8 cellular contexts compared by ENCODE assay signal in the genomic region with DNA sequence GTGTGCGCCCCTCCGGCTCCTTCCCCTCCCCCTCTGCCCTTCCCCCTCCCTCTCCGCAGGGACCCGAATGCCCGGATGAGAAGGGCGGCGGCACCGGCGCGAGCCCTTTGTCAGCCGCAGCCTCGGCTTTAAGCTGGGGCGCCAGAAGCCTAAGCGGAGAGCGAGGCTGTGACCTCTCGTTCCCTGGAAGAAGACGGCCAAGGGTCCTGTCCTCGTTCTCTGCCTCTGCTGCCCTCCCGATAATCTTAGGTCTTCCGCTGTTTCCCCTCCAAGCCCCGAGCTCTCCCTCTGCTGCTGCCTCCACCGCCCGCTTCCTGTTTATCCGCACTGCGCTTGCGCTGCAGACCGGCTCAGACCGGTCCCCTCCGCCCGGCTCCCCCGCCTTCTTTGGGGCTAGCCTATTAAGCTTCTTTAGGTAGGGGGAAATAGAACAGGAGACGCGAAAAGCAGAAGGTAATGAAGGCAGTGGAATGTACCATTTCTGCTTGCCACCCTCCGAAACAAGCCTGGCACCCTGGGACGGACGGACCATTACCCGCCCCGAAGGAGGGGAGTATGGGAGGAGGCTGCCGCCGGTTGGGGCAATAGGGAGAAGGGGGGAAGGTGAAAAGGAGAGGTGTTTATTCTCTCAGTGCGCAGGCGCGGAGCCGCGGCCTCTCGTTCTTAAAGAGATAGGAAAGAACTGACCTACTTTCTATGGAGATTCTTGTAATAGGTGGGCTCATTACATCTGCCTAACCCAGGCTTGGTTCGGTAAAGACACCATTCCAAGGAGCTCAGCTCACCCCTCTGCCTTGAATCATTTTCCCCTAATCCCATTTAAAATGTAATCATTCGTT. TPM values are rescaled to one million over a fixed set of nuclear protein-coding genes. Genes with fewer than 3 reads are reported as not detected.
DNase-seq lines count a peak whose midpoint lies in the region; ATAC-seq and TF ChIP-seq lines count a peak whose summit lies in the region.

A gene (minus strand): TSS at position 326 of the 839 bp plus-strand sequence. CDS start 422 bp downstream, outside the sequence.

- peaks cover 19% of the 10 kb centered on the region; the same call in 1 of the 2 replicates for H4K20me1 ChIP-seq in Karpas-422 (ENCODE audit: insufficient read depth, low read depth, low read length)

- TF ChIP-seq CTCF in esophagus muscularis mucosa (IDR thresholded peaks at IDR 0.05): peak in 1 of 3 experiments; percentile 32

- H3K27me3 ChIP-seq in Karpas-422 (ENCODE audit: low read length) (no peaks in the 10 kb centered on the region), esophagus muscularis mucosa (no peaks in the 10 kb centered on the region), muscle layer of duodenum (ENCODE audit: low read depth, low read length) (no peaks in the 10 kb centered on the region)

- DNase-seq in DMS79 treated with DMSO at 0.1 percent for 48 hours (lab: John Stamatoyannopoulos, UW) (peak; percentile 88), Karpas-422 (peak; percentile 96), RKO (ENCODE audit: low spot score) (peak; percentile 100), activated T-helper 1 cell treated with Interleukin-2 at 50 U/mL for 16 hours (ENCODE audit: low read depth) (peak; percentile 97), esophagus muscularis mucosa (ENCODE audit: extremely low spot score) (peak; percentile 99)
- peak; percentile 97 to 99 for DNase-seq in stimulated activated CD8-positive, alpha-beta memory T cell treated with anti-CD3 and anti-CD28 coated beads, Interleukin-7, amount 100 ng/mL, for 4 hours (ENCODE audit: low read depth in 2 of 2)

- no peak for TF ChIP-seq EP300 in esophagus muscularis mucosa (IDR thresholded peaks at IDR 0.05)

- peak within 1 kb of the TSS; percentile 93 for H3K4me2 ChIP-seq in Karpas-422 (ENCODE audit: low read depth, low read length, poor library complexity, severe bottlenecking)

- no peaks in the 10 kb centered on the region for H3K9me3 ChIP-seq in Karpas-422 (ENCODE audit: low read length)
- H3K9me3 ChIP-seq in esophagus muscularis mucosa: no peaks in the 10 kb centered on the region
- no peaks in the 10 kb centered on the region for H3K9me3 ChIP-seq in muscle layer of duodenum (ENCODE audit: control insufficient read depth in 1 of 2, low read length in 2 of 2)

- H2AFZ ChIP-seq in Karpas-422 (ENCODE audit: low read length): peak within 1 kb of the TSS; percentile 36; the same call in 1 of the 2 replicates

- H3K9ac ChIP-seq in Karpas-422 (ENCODE audit: low read length): peak within 1 kb of the TSS; percentile 86

- H3K9me2 ChIP-seq in Karpas-422 (replicated peaks; ENCODE audit: insufficient read depth, low read length): no peaks in the 10 kb centered on the region

- intact Hi-C loops in esophagus muscularis mucosa (cut with DNase I): loop anchor here (5.0 kb wide), 2 partner anchors 36 to 334 kb away; a partner anchor contains a TSS

- under 1% methylated on average over 36 of the region's 48 CpGs for WGBS in esophagus muscularis mucosa

- H3K79me2 ChIP-seq in Karpas-422 (ENCODE audit: low read length): peaks cover 47% of the 10 kb centered on the region

- TF ChIP-seq POLR2A in esophagus muscularis mucosa (IDR thresholded peaks at IDR 0.05; ENCODE audit: low read depth): peak; percentile 99

- H3K4me3 ChIP-seq in Karpas-422 (ENCODE audit: low read length) (peak within 1 kb of the TSS; percentile 78), esophagus muscularis mucosa (peak within 1 kb of the TSS; percentile 73 to 99 (median 94)), muscle layer of duodenum (ENCODE audit: low read depth in 1 of 2, low read length in 2 of 2) (peak within 1 kb of the TSS; percentile 97 to 100)

- ATAC-seq in GM21825 (IDR thresholded peaks at IDR 0.05; ENCODE audit: unreplicated experiment): peak; percentile 84

- peak within 1 kb of the TSS; percentile 73 for H3K27ac ChIP-seq in Karpas-422 (ENCODE audit: low read length)
- peak within 1 kb of the TSS; percentile 88 to 98 (median 96) for H3K27ac ChIP-seq in esophagus muscularis mucosa (replicated peaks in 1 of 4)
- peak within 1 kb of the TSS; percentile 97 for H3K27ac ChIP-seq in muscle layer of duodenum (ENCODE audit: low read length)

- H3K4me1 ChIP-seq in Karpas-422 (ENCODE audit: low read length) (peaks cover 32% of the 10 kb centered on the region), esophagus muscularis mucosa (peaks cover 31 to 45% (median 41%) of the 10 kb centered on the region in 4 donors), muscle layer of duodenum (ENCODE audit: control insufficient read depth in 1 of 2, insufficient read depth in 2 of 2, low read length in 2 of 2) (peaks cover 9 to 27% of the 10 kb centered on the region in 2 donors)

- H3K36me3 ChIP-seq in Karpas-422 (ENCODE audit: insufficient read depth, low read length): peaks cover 2% of the 10 kb centered on the region; the same call in 1 of the 2 replicates
- no peaks in the 10 kb centered on the region for H3K36me3 ChIP-seq in esophagus muscularis mucosa
- peaks cover 0 to 7% of the 10 kb centered on the region in 2 donors for H3K36me3 ChIP-seq in muscle layer of duodenum (ENCODE audit: control insufficient read depth in 1 of 2, insufficient read depth in 2 of 2, low read length in 2 of 2)

RNA-seq across cellular contexts. Expression of the gene that starts here (rescaled TPM):
- 43.5 and 65.0 TPM in 2 replicates for total RNA-seq in Karpas-422 (2014; rRNA removed; shearing (Covaris generic); ENCODE audit: low replicate concordance)
- 100 to 1,000 TPM in 2 of 4 donors, 10 to 100 TPM in 2; 85.4 to 131 (median 101) TPM for total RNA-seq in esophagus muscularis mucosa

Comparison
In these comparisons a context has a peak if more than half of its experiments do, and no peak if none do; other contexts are left out.
1. Peak in every context shown above with its lines: DNase-seq, ATAC-seq, H3K4me3 ChIP-seq and H3K27ac ChIP-seq.